Comparison of ENCODE assay signal across 8 cellular contexts in genomic region chr17:1365445-1366039, GRCh38. TPM values are rescaled to one million over a fixed set of nuclear protein-coding genes. Genes with fewer than 3 reads are reported as not detected.
DNase-seq lines count a peak whose midpoint lies in the region; ATAC-seq and TF ChIP-seq lines count a peak whose summit lies in the region.

No MANE protein-coding gene starts in this region.

- peak overlapping the region; percentile 31; the same call in 1 of the 2 replicates for H3K4me2 ChIP-seq in SK-N-SH
- H3K4me2 ChIP-seq in trophoblast cell (ENCODE audit: low read length): no peak overlapping the region

- TF ChIP-seq EP300 in SK-N-SH (IDR thresholded peaks at IDR 0.05; ENCODE audit: borderline replicate concordance in 1 of 2, low read depth in 1 of 2, low read length in 1 of 2): no peak

- peaks cover 20 to 40% of the 10 kb centered on the region in 2 experiments for H3K36me3 ChIP-seq in SK-N-SH (replicated peaks in 1 of 2; ENCODE audit: control insufficient read depth in 1 of 2, insufficient read depth in 2 of 2, low read length in 1 of 2)
- H3K36me3 ChIP-seq in trophoblast cell (ENCODE audit: control insufficient read depth in 1 of 2, insufficient read depth in 2 of 2, low read length in 2 of 2): peaks cover 13 to 27% of the 10 kb centered on the region in 2 experiments

- H3K4ac ChIP-seq in trophoblast cell (ENCODE audit: low read depth, low read length): peak overlapping the region; percentile 56

- H3K9ac ChIP-seq in SK-N-SH (no peak overlapping the region), trophoblast cell (ENCODE audit: low read length) (no peak overlapping the region)

- peak; percentile 85 for TF ChIP-seq RAD21 in SK-N-SH (IDR thresholded peaks at IDR 0.05; ENCODE audit: low read length)

- no peak overlapping the region for H3K23ac ChIP-seq in trophoblast cell (ENCODE audit: low read length)

- H2AK5ac ChIP-seq in trophoblast cell (ENCODE audit: low read length): no peak overlapping the region

- no peaks in the 10 kb centered on the region for H3K9me2 ChIP-seq in SK-N-SH

- ATAC-seq in Right ventricle myocardium inferior: peak; percentile 65
- no peak for ATAC-seq in HG03159 (IDR thresholded peaks at IDR 0.05; ENCODE audit: unreplicated experiment)
- no peak for ATAC-seq in HG02588 (IDR thresholded peaks at IDR 0.05; ENCODE audit: unreplicated experiment)

- H3K4me1 ChIP-seq in SK-N-SH (ENCODE audit: control insufficient read depth in 1 of 2, insufficient read depth in 2 of 2, low read depth in 1 of 2, low read length in 1 of 2): peaks cover 2 to 27% of the 10 kb centered on the region in 2 experiments; a peak in 2 of 4 replicates
- peaks cover 0 to 3% of the 10 kb centered on the region in 2 experiments for H3K4me1 ChIP-seq in trophoblast cell (ENCODE audit: control insufficient read depth in 1 of 2, insufficient read depth in 2 of 2, low read length in 2 of 2)

- peaks cover 100% of the 10 kb centered on the region for H4K20me1 ChIP-seq in SK-N-SH (ENCODE audit: insufficient read depth)

- H2BK12ac ChIP-seq in trophoblast cell (ENCODE audit: low read length): no peak overlapping the region

- peak overlapping the region in 1 of 2 experiments; percentile 29; a peak in 1 of 4 replicates for H3K4me3 ChIP-seq in SK-N-SH (ENCODE audit: low read depth in 2 of 2, low read length in 1 of 2)
- H3K4me3 ChIP-seq in trophoblast cell (ENCODE audit: low read depth, low read length): no peak overlapping the region

- H3K27ac ChIP-seq in SK-N-SH (ENCODE audit: low read depth in 2 of 2, low read length in 1 of 2) (peak overlapping the region in 1 of 2 experiments; percentile 48; a peak in 2 of 4 replicates), trophoblast cell (ENCODE audit: low read depth, low read length) (no peak overlapping the region)

- no peaks in the 10 kb centered on the region for H3K9me3 ChIP-seq in SK-N-SH
- no peaks in the 10 kb centered on the region for H3K9me3 ChIP-seq in trophoblast cell (ENCODE audit: insufficient read depth, low read depth, low read length)

- H2BK120ac ChIP-seq in trophoblast cell (ENCODE audit: insufficient read depth, low read length, poor library complexity): no peak overlapping the region

- 22% methylated on average over 11 of the region's 11 CpGs for WGBS in SK-N-SH (ENCODE audit: low lambda C conversion rate)
- no CpG with 5 or more reads among the region's 11 CpGs for WGBS in trophoblast cell (ENCODE audit: extremely low coverage, insufficient coverage, insufficient read length)

- H3K79me2 ChIP-seq in SK-N-SH (ENCODE audit: insufficient read depth) (peaks cover 100% of the 10 kb centered on the region), trophoblast cell (ENCODE audit: control insufficient read depth, insufficient read depth, low read length, poor library complexity) (peaks cover 14% of the 10 kb centered on the region)

- peak; percentile 94 for TF ChIP-seq CTCF in SK-N-SH (IDR thresholded peaks at IDR 0.05)

- H3K14ac ChIP-seq in trophoblast cell (ENCODE audit: low read length): no peak overlapping the region

- no peaks in the 10 kb centered on the region for H3K27me3 ChIP-seq in SK-N-SH (ENCODE audit: insufficient read depth)
- H3K27me3 ChIP-seq in trophoblast cell (ENCODE audit: insufficient read depth, low read length): no peaks in the 10 kb centered on the region

- H2AFZ ChIP-seq in SK-N-SH (ENCODE audit: low read depth) (no peak overlapping the region), trophoblast cell (ENCODE audit: insufficient read depth, low read length, poor library complexity) (no peak overlapping the region)

- intact Hi-C loops in Right ventricle myocardium inferior (cut with DNase I): loop anchor here (2.0 kb wide), 1 partner anchor 151 kb away; the partner anchor contains the start of gene INPP5K

- no peak overlapping the region for H2BK5ac ChIP-seq in trophoblast cell (ENCODE audit: low read depth, low read length, poor library complexity)

- H3K18ac ChIP-seq in trophoblast cell (ENCODE audit: low read length): no peak overlapping the region

- DNase-seq in GF-D8 (lab: John Stamatoyannopoulos, UW): peak; percentile 3
- DNase-seq in NCI-H1092 (lab: John Stamatoyannopoulos, UW): peak; percentile 33
- DNase-seq in SK-N-SH: peak; percentile 75
- DNase-seq in activated naive CD8-positive, alpha-beta T cell treated with anti-CD3 and anti-CD28 coated beads, Interleukin-2, amount 50 U/mL, for 16 hours (ENCODE audit: low read depth, low spot score): peak; percentile 24
- DNase-seq in Right ventricle myocardium inferior (ENCODE audit: missing footprints): no peak
- DNase-seq in trophoblast cell: peak; percentile 61 to 91

- H4K12ac ChIP-seq in trophoblast cell (ENCODE audit: low read depth, low read length): no peak overlapping the region

- H3F3A ChIP-seq in SK-N-SH (replicated peaks; ENCODE audit: insufficient read depth): peaks cover 69% of the 10 kb centered on the region

- H3K79me1 ChIP-seq in trophoblast cell (ENCODE audit: low read length): no peaks in the 10 kb centered on the region

- POLR2A ChIA-PET in SK-N-SH (lab: Yijun Ruan, JAX): no interaction called here

- CTCF ChIA-PET in SK-N-SH (lab: Yijun Ruan, JAX): interaction anchor here (0.6 to 5.5 kb wide), 52 partner anchors 9 to 265 kb away, joined by 3 to 93 read pairs (median 5); partner anchors contain the start of genes CRK, INPP5K, MYO1C and PITPNA

- no peak overlapping the region for H4K91ac ChIP-seq in trophoblast cell (ENCODE audit: low read depth, low read length)

- no peak overlapping the region for H4K8ac ChIP-seq in trophoblast cell (ENCODE audit: low read depth, low read length)

TF ChIP-seq in SK-N-SH, 30 proteins besides CTCF, POLR2A, EP300 and RAD21:
- TF ChIP-seq SMC3 (IDR thresholded peaks at IDR 0.05; ENCODE audit: low read depth, low read length): peak; percentile 63
- TF ChIP-seq MEF2A (IDR thresholded peaks at IDR 0.05; ENCODE audit: borderline replicate concordance, low read depth): no peak
- TF ChIP-seq TAF1 (IDR thresholded peaks at IDR 0.05; ENCODE audit: borderline replicate concordance, low read depth, low read length): no peak
- TF ChIP-seq RFX5 (IDR thresholded peaks at IDR 0.05; ENCODE audit: low read length): no peak
- TF ChIP-seq GATA2 (CRISPR knock-in tag; IDR thresholded peaks at IDR 0.05): no peak
- no peak for TF ChIP-seq USF2 (IDR thresholded peaks at IDR 0.05; ENCODE audit: borderline replicate concordance, low read depth, low read length)
- TF ChIP-seq NFIC (IDR thresholded peaks at IDR 0.05; ENCODE audit: borderline replicate concordance): no peak
- peak; percentile 74; the same call in 1 of the 2 replicates for TF ChIP-seq MXI1 (IDR thresholded peaks at IDR 0.05; ENCODE audit: low read depth, low read length)

RNA-seq across cellular contexts. Expression of gene YWHAE, which starts 34.5 kb away (rescaled TPM):
- 812 and 1,023 TPM in 2 replicates for polyA plus RNA-seq in SK-N-SH (2012; rRNA removed)
- polyA plus RNA-seq in SK-N-SH (2012; cell fraction: cytosol; rRNA removed): 1,249 and 1,463 TPM in 2 replicates
- polyA plus RNA-seq in SK-N-SH (2012; cell fraction: nucleus; rRNA removed): 328 and 363 TPM in 2 replicates
- total RNA-seq in Right ventricle myocardium inferior: 640 TPM
- 619 and 645 TPM in 2 replicates for polyA plus RNA-seq in trophoblast cell (2013)
